10 cellular contexts compared by ENCODE assay signal in the genomic region with DNA sequence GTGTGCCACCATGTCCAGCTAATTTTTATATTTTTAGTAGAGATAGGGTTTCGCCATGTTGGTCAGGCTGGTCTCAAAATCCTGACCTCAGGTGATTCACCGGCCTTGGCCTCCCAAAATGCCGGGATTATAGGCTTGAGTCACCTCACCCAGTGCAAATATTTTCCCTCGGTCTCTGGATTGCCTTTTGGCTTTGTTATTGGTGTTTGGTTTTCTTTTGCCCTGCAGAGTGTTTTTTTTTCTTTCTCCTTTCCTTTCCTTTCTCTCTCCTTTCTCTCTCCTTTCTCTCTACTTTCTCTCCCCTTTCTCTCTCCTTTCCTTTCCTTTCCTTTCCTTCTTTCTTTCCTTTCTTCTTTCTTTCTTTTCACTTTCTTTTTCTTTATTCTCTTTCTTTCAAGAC. TPM values are rescaled to one million over a fixed set of nuclear protein-coding genes. Genes with fewer than 3 reads are reported as not detected.
DNase-seq lines count a peak whose midpoint lies in the region; ATAC-seq, FAIRE-seq and TF ChIP-seq lines count a peak whose summit lies in the region.
"Had no signal": no experiment of that assay in that cellular context is flagged by ENCODE, and none has a peak within 500 bp of the region (broad histone marks: within the 10 kb centered on the region; RNA-seq: fewer than 3 reads in every experiment).

No MANE protein-coding gene starts in this region.

- H3K4me2 ChIP-seq in A549 (peak overlapping the region; percentile 61), astrocyte (ENCODE audit: low read length) (peak overlapping the region; percentile 83)

- ATAC-seq in A549 (peak in 1 of 2 experiments; percentile 64; a peak in 3 of 6 replicates), left colon (peak; percentile 54), GM18505 (IDR thresholded peaks at IDR 0.05; ENCODE audit: unreplicated experiment) (no peak)

- intact Hi-C loops in left colon (cut with DNase I, micrococcal nuclease), result no loop called here

- CTCF ChIA-PET in A549 (lab: Yijun Ruan, JAX), result interaction anchor here (0.6 to 1.9 kb wide), 14 partner anchors 13 to 635 kb away, joined by 3 to 7 read pairs (median 4); no protein-coding TSS in a partner anchor

- no peaks in the 10 kb centered on the region for H3K27me3 ChIP-seq in astrocyte (ENCODE audit: insufficient read depth, low read length)

- H3K4me3 Mint-ChIP-seq in astrocyte (ENCODE audit: unreplicated experiment), result peak overlapping the region; percentile 60

- TF ChIP-seq CTCF in A549 (IDR thresholded peaks at IDR 0.05), result no peak
- no peak for TF ChIP-seq CTCF in astrocyte (IDR thresholded peaks at IDR 0.05; ENCODE audit: insufficient read depth, low read depth, low read length)

- H3K27ac ChIP-seq in A549 (peak overlapping the region in 1 of 2 experiments; percentile 57; a peak in 2 of 6 replicates), astrocyte (ENCODE audit: low read depth, low read length) (no peak overlapping the region)
- H3K27ac ChIP-seq: left ventricle myocardium inferior had no signal

- H3K79me2 ChIP-seq in astrocyte (ENCODE audit: insufficient read depth, low read length), result peaks cover 88% of the 10 kb centered on the region

- FAIRE-seq in A549 (lab: Jason Lieb, UNC) (no peak), astrocyte (lab: Jason Lieb, UNC) (no peak)
- FAIRE-seq: frontal cortex had no signal

- no peaks in the 10 kb centered on the region for H3K9me3 ChIP-seq in A549
- no peaks in the 10 kb centered on the region for H3K9me3 ChIP-seq in astrocyte (ENCODE audit: insufficient read depth, low read depth, low read length)
- H3K9me3 ChIP-seq: left ventricle myocardium inferior had no signal

- DNase-seq in A549 (ENCODE audit: low read depth in 1 of 2, low spot score in 1 of 2), result peak in 1 of 2 experiments; percentile 27
- peak; percentile 46 for DNase-seq in HK-2 (ENCODE audit: unreplicated experiment)
- peak; percentile 72 for DNase-seq in astrocyte (ENCODE audit: low read depth)
- DNase-seq in left colon, result no peak
- no peak for DNase-seq in stimulated activated naive CD4-positive, alpha-beta T cell treated with Interleukin-2 at 50 U/mL for 16 hours (lab: John Stamatoyannopoulos, UW)
- DNase-seq in NOMO-1 treated with DMSO at 0.1 percent for 48 hours (lab: John Stamatoyannopoulos, UW; ENCODE audit: unreplicated experiment), result no peak
- no peak for DNase-seq in erythroblast (lab: John Stamatoyannopoulos, UW)
- DNase-seq: left ventricle myocardium inferior had no signal

- H3K4me1 Mint-ChIP-seq in astrocyte (ENCODE audit: low read depth, unreplicated experiment), result peaks cover 19% of the 10 kb centered on the region

- WGBS in A549 (ENCODE audit: missing lambda C conversion rate), result 9% methylated on average over 4 of the region's 4 CpGs

- TF ChIP-seq RAD21 in A549 (conservative IDR thresholded peaks at IDR 0.05 in 1 of 2, IDR thresholded peaks at IDR 0.05 in 1 of 2), result no peak

- peaks cover 96% of the 10 kb centered on the region for H4K20me1 ChIP-seq in astrocyte (ENCODE audit: insufficient read depth, low read length)

- no peak for TF ChIP-seq EP300 in A549 (IDR thresholded peaks at IDR 0.05)

- no peak overlapping the region for H3K4me3 ChIP-seq in A549
- H3K4me3 ChIP-seq in astrocyte (ENCODE audit: insufficient read depth, low read depth, low read length), result no peak overlapping the region
- H3K4me3 ChIP-seq: left ventricle myocardium inferior had no signal

- peaks cover 1% of the 10 kb centered on the region for H3K36me3 ChIP-seq in astrocyte (ENCODE audit: insufficient read depth, low read length)

- no peak for TF ChIP-seq POLR2A in A549 (IDR thresholded peaks at IDR 0.05; ENCODE audit: low read length)
- no peak for TF ChIP-seq POLR2A in GM18505 (IDR thresholded peaks at IDR 0.05; ENCODE audit: borderline replicate concordance, extremely low read depth, insufficient read depth, insufficient read length)
- no peak for TF ChIP-seq POLR2A in erythroblast (IDR thresholded peaks at IDR 0.05; ENCODE audit: low read length)

- no peaks in the 10 kb centered on the region for H3K27me3 Mint-ChIP-seq in astrocyte (ENCODE audit: low read depth, unreplicated experiment)

- H2AFZ ChIP-seq in astrocyte (ENCODE audit: low read depth, low read length), result no peak overlapping the region

- H3K27ac Mint-ChIP-seq in astrocyte (ENCODE audit: unreplicated experiment), result peak overlapping the region; percentile 91

- H3K9me3 Mint-ChIP-seq in astrocyte (ENCODE audit: unreplicated experiment), result no peaks in the 10 kb centered on the region

- H3K9ac ChIP-seq in astrocyte (ENCODE audit: low read length), result peak overlapping the region; percentile 54

- H3K36me3 Mint-ChIP-seq in astrocyte (ENCODE audit: low read depth, unreplicated experiment), result peaks cover 20% of the 10 kb centered on the region

- H3K4me1 ChIP-seq in A549 (peaks cover 12% of the 10 kb centered on the region), astrocyte (ENCODE audit: insufficient read depth, low read length) (peaks cover 11% of the 10 kb centered on the region)

- POLR2A ChIA-PET in A549 (lab: Yijun Ruan, JAX), result no interaction called here

TF ChIP-seq in A549, 52 proteins besides CTCF, POLR2A, EP300 and RAD21:
- TF ChIP-seq FOSL2 (IDR thresholded peaks at IDR 0.05) (no peak), FOSL2 (CRISPR knock-in tag; IDR thresholded peaks at IDR 0.05) (peak; percentile 47; the same call in 1 of the 2 replicates)
- TF ChIP-seq, protein P1, sequence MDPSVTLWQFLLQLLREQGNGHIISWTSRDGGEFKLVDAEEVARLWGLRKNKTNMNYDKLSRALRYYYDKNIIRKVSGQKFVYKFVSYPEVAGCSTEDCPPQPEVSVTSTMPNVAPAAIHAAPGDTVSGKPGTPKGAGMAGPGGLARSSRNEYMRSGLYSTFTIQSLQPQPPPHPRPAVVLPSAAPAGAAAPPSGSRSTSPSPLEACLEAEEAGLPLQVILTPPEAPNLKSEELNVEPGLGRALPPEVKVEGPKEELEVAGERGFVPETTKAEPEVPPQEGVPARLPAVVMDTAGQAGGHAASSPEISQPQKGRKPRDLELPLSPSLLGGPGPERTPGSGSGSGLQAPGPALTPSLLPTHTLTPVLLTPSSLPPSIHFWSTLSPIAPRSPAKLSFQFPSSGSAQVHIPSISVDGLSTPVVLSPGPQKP (IDR thresholded peaks at IDR 0.05; ENCODE audit: low read depth, low read length), result no peak

RNA-seq across cellular contexts. Expression of gene KDM4B, which starts 33.2 kb away (rescaled TPM):
- 3.0 and 3.2 TPM in 2 replicates for polyA plus RNA-seq in A549 (2011; rRNA removed)
- 2.7 and 4.1 TPM in 2 replicates for polyA plus RNA-seq in A549 (2012; cell fraction: cytosol; rRNA removed)
- polyA plus RNA-seq in A549 (2012; cell fraction: nucleus; rRNA removed), result 8.5 and 10.3 TPM in 2 replicates
- 4.3 to 4.6 TPM (median 4.6 TPM) in 3 replicates for polyA plus RNA-seq in A549 (2017; fragmentation: RNase III; extraction: RNeasy Plus Mini Kit Qiagen cat#74134 plus additional on column Dnase treatment)
- polyA minus RNA-seq in A549 (2011; rRNA and poly(A)+ RNA removed), result 8.3 and 15.3 TPM in 2 replicates
- 55.2 and 61.4 TPM in 2 replicates for total RNA-seq in astrocyte
- total RNA-seq in left colon, result 10 to 100 TPM; 43.9 to 46.2 TPM

Comparison
In these comparisons a context has a peak if more than half of its experiments do, and no peak if none do; other contexts are left out.
1. DNase-seq: peak in HK-2 (single experiment) and astrocyte (single experiment); none in left colon (0 of 2), stimulated activated naive CD4-positive, alpha-beta T cell treated with Interleukin-2 at 50 U/mL for 16 hours (single experiment), NOMO-1 treated with DMSO at 0.1 percent for 48 hours (single experiment) and erythroblast (0 of 2).